ENCODE assay signal across 1 cellular context in genomic region chr20:41466836-41467619, GRCh38.
TF ChIP-seq lines count a peak whose summit lies in the region.

No MANE protein-coding gene starts in this region.

TF ChIP-seq in WTC11, 78 proteins besides CTCF, POLR2A, EP300 and RAD21 (continued from another document):
- TF ChIP-seq ZBTB43 (CRISPR knock-in tag; IDR thresholded peaks at IDR 0.05) (no peak), E2F1 (CRISPR knock-in tag; IDR thresholded peaks at IDR 0.05) (no peak), ZNF263 (CRISPR knock-in tag; IDR thresholded peaks at IDR 0.05; ENCODE audit: low read depth) (no peak), MYBL2 (CRISPR knock-in tag; IDR thresholded peaks at IDR 0.05) (no peak), USF2 (CRISPR knock-in tag; IDR thresholded peaks at IDR 0.05) (no peak), CBFB (CRISPR knock-in tag; IDR thresholded peaks at IDR 0.05; ENCODE audit: low read depth) (no peak), GTF2I (CRISPR knock-in tag; conservative IDR thresholded peaks at IDR 0.05) (no peak)
